2 cellular contexts compared by ENCODE assay signal in the genomic region with DNA sequence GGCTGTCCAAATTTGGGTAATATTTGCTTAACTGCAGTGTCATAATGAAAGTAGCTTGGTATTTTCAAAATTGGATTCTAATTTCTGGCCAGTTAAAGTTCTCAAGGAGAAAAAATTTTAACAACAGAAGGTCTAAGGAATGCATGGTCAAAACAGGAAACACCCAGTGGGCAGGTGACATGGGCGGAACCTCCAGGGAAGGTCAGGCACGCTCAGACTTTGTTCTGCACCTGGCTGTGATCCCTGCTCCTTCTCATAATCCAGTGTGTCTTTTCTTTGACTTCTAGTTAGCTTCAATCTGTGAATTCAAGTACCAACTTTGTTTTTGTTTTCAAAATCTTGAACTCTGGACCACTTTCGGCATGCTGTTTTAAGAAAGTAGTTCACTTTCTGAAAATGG. TPM values are rescaled to one million over a fixed set of nuclear protein-coding genes. Genes with fewer than 3 reads are reported as not detected.
"Had no signal": no experiment of that assay in that cellular context is flagged by ENCODE, and none has a peak within 500 bp of the region (broad histone marks: within the 10 kb centered on the region; RNA-seq: fewer than 3 reads in every experiment).

No MANE protein-coding gene starts in this region.

RNA-seq across cellular contexts. Expression of gene NPY4R2, which starts 34.2 kb away (rescaled TPM):
- total RNA-seq: G401, GM12878 had no signal
- polyA plus RNA-seq: GM12878 had no signal
